Comparison of ENCODE assay signal across 27 cellular contexts in genomic region chr6:165837948-165838745, GRCh38.
"Had no signal": no experiment of that assay in that cellular context is flagged by ENCODE, and none has a peak within 500 bp of the region (broad histone marks: within the 10 kb centered on the region; RNA-seq: fewer than 3 reads in every experiment).

No MANE protein-coding gene starts in this region.

- H3K27ac ChIP-seq: left ventricle myocardium inferior, ovary, skin epidermis, spleen, suprapubic skin, thoracic aorta, tibial artery, upper lobe of right lung had no signal

- H3K9me3 ChIP-seq: left ventricle myocardium inferior, ovary, spleen, suprapubic skin, thoracic aorta, tibial artery, upper lobe of right lung had no signal

- ATAC-seq: naive thymus-derived CD4-positive, alpha-beta T cell; natural killer cell treated with Interleukin-12 subunit alpha and Interleukin-12 subunit beta and Interleukin-15 and Interleukin-18, amount 100 ng/mL, for 72 hours; right cardiac atrium; sciatic nerve; stimulated activated effector memory CD8-positive, alpha-beta T cell treated with anti-CD3 and anti-CD28 coated beads, Interleukin-12 subunit alpha, Interleukin-12 subunit beta, amount 100 ng/mL, for 72 hours; upper lobe of right lung had no signal

- H3K36me3 ChIP-seq: left ventricle myocardium inferior, ovary, spleen, suprapubic skin, thoracic aorta, tibial artery, upper lobe of right lung had no signal

- H3K4me1 Mint-ChIP-seq: immature natural killer cell; stimulated activated effector memory CD8-positive, alpha-beta T cell treated with anti-CD3 and anti-CD28 coated beads, Interleukin-12 subunit alpha, Interleukin-12 subunit beta, amount 100 ng/mL, for 72 hours had no signal

- FAIRE-seq: islet of Langerhans, kidney, urothelium cell line had no signal

- H3K27ac Mint-ChIP-seq: immature natural killer cell; mesothelial cell of epicardium; naive thymus-derived CD4-positive, alpha-beta T cell; natural killer cell treated with Interleukin-12 subunit alpha and Interleukin-12 subunit beta and Interleukin-15 and Interleukin-18, amount 100 ng/mL, for 72 hours; progenitor cell of endocrine pancreas; stimulated activated effector memory CD8-positive, alpha-beta T cell treated with anti-CD3 and anti-CD28 coated beads, Interleukin-12 subunit alpha, Interleukin-12 subunit beta, amount 100 ng/mL, for 72 hours; stimulated activated naive CD8-positive, alpha-beta T cell treated with anti-CD3 and anti-CD28 coated beads, Interleukin-15, Interleukin-2, amounts not matched to agents 100 ng/mL and 50 ng/mL, for 24 hours had no signal

- H3K36me3 Mint-ChIP-seq: immature natural killer cell; mesothelial cell of epicardium; naive thymus-derived CD4-positive, alpha-beta T cell; natural killer cell treated with Interleukin-12 subunit alpha and Interleukin-12 subunit beta and Interleukin-15 and Interleukin-18, amount 100 ng/mL, for 72 hours; stimulated activated effector memory CD8-positive, alpha-beta T cell treated with anti-CD3 and anti-CD28 coated beads, Interleukin-12 subunit alpha, Interleukin-12 subunit beta, amount 100 ng/mL, for 72 hours had no signal

- H3K27me3 ChIP-seq: ovary, upper lobe of right lung had no signal

- H3K4me3 ChIP-seq: left ventricle myocardium inferior, lung, ovary, skin epidermis, spleen, suprapubic skin, thoracic aorta, tibial artery, upper lobe of right lung had no signal

- H3K9me3 Mint-ChIP-seq: mesothelial cell of epicardium; stimulated activated effector memory CD8-positive, alpha-beta T cell treated with anti-CD3 and anti-CD28 coated beads, Interleukin-12 subunit alpha, Interleukin-12 subunit beta, amount 100 ng/mL, for 72 hours; stimulated activated naive CD8-positive, alpha-beta T cell treated with anti-CD3 and anti-CD28 coated beads, Interleukin-15, Interleukin-2, amounts not matched to agents 100 ng/mL and 50 ng/mL, for 24 hours had no signal

- DNase-seq: hypothalamus; immature natural killer cell; kidney; left ventricle myocardium inferior; mesendoderm; naive thymus-derived CD4-positive, alpha-beta T cell; ovary; retina; right cardiac atrium; spleen; stimulated activated CD4-positive, alpha-beta T cell treated with anti-CD3 and anti-CD28 coated beads, Interleukin-4, amount 100 ng/mL, for 24 hours; stimulated activated naive CD4-positive, alpha-beta T cell; tibial artery; trophoblast cell; upper lobe of right lung had no signal

- H3K4me3 Mint-ChIP-seq: immature natural killer cell; mesothelial cell of epicardium; naive thymus-derived CD4-positive, alpha-beta T cell; natural killer cell treated with Interleukin-12 subunit alpha and Interleukin-12 subunit beta and Interleukin-15 and Interleukin-18, amount 100 ng/mL, for 72 hours; stimulated activated effector memory CD8-positive, alpha-beta T cell treated with anti-CD3 and anti-CD28 coated beads, Interleukin-12 subunit alpha, Interleukin-12 subunit beta, amount 100 ng/mL, for 72 hours; stimulated activated naive CD8-positive, alpha-beta T cell treated with anti-CD3 and anti-CD28 coated beads, Interleukin-15, Interleukin-2, amounts not matched to agents 100 ng/mL and 50 ng/mL, for 24 hours had no signal
